ENCODE assay signal across 1 cellular context in genomic region chr6:161035981-161036263, GRCh38.
TF ChIP-seq lines count a peak whose summit lies in the region.

No MANE protein-coding gene starts in this region.

TF ChIP-seq in WTC11, 78 proteins besides CTCF, POLR2A, EP300 and RAD21 (continued from another document):
- TF ChIP-seq CREB1 (CRISPR knock-in tag; IDR thresholded peaks at IDR 0.05) (no peak), GABPB1 (CRISPR knock-in tag; IDR thresholded peaks at IDR 0.05) (no peak), ZNF232 (CRISPR knock-in tag; IDR thresholded peaks at IDR 0.05) (no peak), ZNF512 (CRISPR knock-in tag; IDR thresholded peaks at IDR 0.05; ENCODE audit: borderline replicate concordance) (no peak), NR2C2 (CRISPR knock-in tag; IDR thresholded peaks at IDR 0.05) (no peak), GTF2I (CRISPR knock-in tag; conservative IDR thresholded peaks at IDR 0.05) (no peak), MYBL2 (CRISPR knock-in tag; IDR thresholded peaks at IDR 0.05) (no peak), NR1H2 (CRISPR knock-in tag; IDR thresholded peaks at IDR 0.05) (no peak), ARID4B (CRISPR knock-in tag; IDR thresholded peaks at IDR 0.05; ENCODE audit: borderline replicate concordance) (no peak), HMGA2 (CRISPR knock-in tag; IDR thresholded peaks at IDR 0.05) (no peak), GRHL2 (CRISPR knock-in tag; IDR thresholded peaks at IDR 0.05; ENCODE audit: insufficient replicate concordance, severe bottlenecking) (no peak)
